In genomic region chr3:149016242-149016641, GRCh38 we compare ENCODE assay signal across 18 cellular contexts. TPM values are rescaled to one million over a fixed set of nuclear protein-coding genes. Genes with fewer than 3 reads are reported as not detected.
DNase-seq lines count a peak whose midpoint lies in the region; ATAC-seq and TF ChIP-seq lines count a peak whose summit lies in the region.
"Had no signal": no experiment of that assay in that cellular context is flagged by ENCODE, and none has a peak within 500 bp of the region (broad histone marks: within the 10 kb centered on the region; RNA-seq: fewer than 3 reads in every experiment).

No MANE protein-coding gene starts in this region.

- no peaks in the 10 kb centered on the region for H3K27me3 Mint-ChIP-seq in activated CD8-positive, alpha-beta T cell treated with anti-CD3 and anti-CD28 coated beads, Interleukin-2, amount 10 ng/mL, durations not matched to agents 7 days and 5 days (ENCODE audit: low read depth)
- H3K27me3 Mint-ChIP-seq: activated B cell treated with CpG ODN at 0.5 μM for 24 hours, brain had no signal

- peaks cover 33% of the 10 kb centered on the region for H3K4me1 Mint-ChIP-seq in activated CD8-positive, alpha-beta T cell treated with anti-CD3 and anti-CD28 coated beads, Interleukin-2, amount 10 ng/mL, durations not matched to agents 7 days and 5 days (ENCODE audit: low read depth)
- H3K4me1 Mint-ChIP-seq in stimulated activated effector memory CD8-positive, alpha-beta T cell treated with anti-CD3 and anti-CD28 coated beads, Interleukin-12 subunit alpha, Interleukin-12 subunit beta, amount 100 ng/mL, for 72 hours: peaks cover 74% of the 10 kb centered on the region
- H3K4me1 Mint-ChIP-seq: activated B cell treated with CpG ODN at 0.5 μM for 24 hours had no signal

- H3K36me3 ChIP-seq in heart right ventricle: peaks cover 0 to 74% (median 10%) of the 10 kb centered on the region in 9 donors
- H3K36me3 ChIP-seq in fibroblast of lung (ENCODE audit: control insufficient read depth, insufficient read depth, low read length): peaks cover 4% of the 10 kb centered on the region

- POLR2A ChIA-PET in activated CD8-positive, alpha-beta T cell treated with anti-CD3 and anti-CD28 coated beads, Interleukin-2, amount 10 ng/mL, durations not matched to agents 7 days and 5 days (lab: Charles Lee): interaction anchor here (0.8 kb wide), 1 partner anchor 131 kb away, joined by 3 read pairs; no protein-coding TSS in a partner anchor

- DNase-seq in heart right ventricle (no peak), left ventricle myocardium superior (no peak), fibroblast of lung (ENCODE audit: low read depth in 2 of 2) (no peak), activated gamma-delta T cell (lab: John Stamatoyannopoulos, UW) (no peak), NCI-H2196 treated with DMSO at 0.1 percent for 48 hours (lab: John Stamatoyannopoulos, UW; ENCODE audit: unreplicated experiment) (no peak)
- no peak for DNase-seq in activated CD8-positive, alpha-beta T cell treated with anti-CD3 and anti-CD28 coated beads, Interleukin-2, amount 10 ng/mL, durations not matched to agents 7 days and 5 days
- no peak for DNase-seq in stimulated activated effector memory CD8-positive, alpha-beta T cell treated with anti-CD3 and anti-CD28 coated beads, Interleukin-12 subunit alpha, Interleukin-12 subunit beta, amount 100 ng/mL, for 72 hours (ENCODE audit: low spot score in 2 of 2)
- DNase-seq: activated B cell treated with CpG ODN at 0.5 μM for 24 hours; activated CD8-positive, alpha-beta memory T cell treated with anti-CD3 and anti-CD28 coated beads, Interleukin-2, amount 50 U/mL, for 48 hours; activated naive CD4-positive, alpha-beta T cell treated with anti-CD3 and anti-CD28 coated beads for 36 hours; Caco-2; GF-D8; H7; NCI-H146; NCI-H446 had no signal

- peak overlapping the region in 8 of 10 donors; percentile 25 to 65 (median 56) for H3K27ac ChIP-seq in heart right ventricle
- H3K27ac ChIP-seq in fibroblast of lung (ENCODE audit: insufficient read depth, low read length): peak overlapping the region; percentile 92

- peaks cover 6 to 77% (median 57%) of the 10 kb centered on the region in 9 donors for H3K4me1 ChIP-seq in heart right ventricle
- peaks cover 27% of the 10 kb centered on the region for H3K4me1 ChIP-seq in fibroblast of lung (ENCODE audit: control insufficient read depth, extremely low read depth, insufficient read depth, low read length)
- H3K4me1 ChIP-seq: Caco-2 had no signal

- CTCF ChIA-PET in activated CD8-positive, alpha-beta T cell treated with anti-CD3 and anti-CD28 coated beads, Interleukin-2, amount 10 ng/mL, durations not matched to agents 7 days and 5 days (lab: Charles Lee): interaction anchor here (0.6 kb wide), 1 partner anchor 27 kb away, joined by 3 read pairs; no protein-coding TSS in a partner anchor

- H3K79me2 ChIP-seq in fibroblast of lung (ENCODE audit: control insufficient read depth, insufficient read depth, low read length): no peaks in the 10 kb centered on the region

- H3K4me3 ChIP-seq in heart right ventricle: no peak overlapping the region
- no peak overlapping the region for H3K4me3 ChIP-seq in fibroblast of lung (replicated peaks in 1 of 4; ENCODE audit: control extremely low read depth in 1 of 4, insufficient read depth in 1 of 4, low read depth in 3 of 4, low read length in 4 of 4)

- H3K9ac ChIP-seq in fibroblast of lung (ENCODE audit: insufficient read depth, low read length): no peak overlapping the region

- H3K9me3 ChIP-seq in heart right ventricle: no peaks in the 10 kb centered on the region
- H3K9me3 ChIP-seq in fibroblast of lung (ENCODE audit: control insufficient read depth, insufficient read depth, low read depth, low read length): no peaks in the 10 kb centered on the region
- H3K9me3 ChIP-seq: Caco-2 had no signal

- WGBS in heart right ventricle, 2 donors: 98 to 100% methylated on average over 2 of the region's 2 CpGs

- H2AFZ ChIP-seq in fibroblast of lung (ENCODE audit: low read length): no peak overlapping the region

- peak overlapping the region; percentile 68 for H3K4me2 ChIP-seq in fibroblast of lung (ENCODE audit: extremely low read depth, insufficient read depth, low read length)

- ATAC-seq in heart right ventricle (no peak), left ventricle myocardium superior (no peak), HG03159 (IDR thresholded peaks at IDR 0.05; ENCODE audit: unreplicated experiment) (no peak)
- ATAC-seq in activated CD8-positive, alpha-beta T cell treated with anti-CD3 and anti-CD28 coated beads, Interleukin-2, amount 10 ng/mL, durations not matched to agents 7 days and 5 days: no peak
- ATAC-seq in stimulated activated effector memory CD8-positive, alpha-beta T cell treated with anti-CD3 and anti-CD28 coated beads, Interleukin-12 subunit alpha, Interleukin-12 subunit beta, amount 100 ng/mL, for 72 hours: no peak
- ATAC-seq: left lobe of liver had no signal

- no peak for TF ChIP-seq CTCF in heart right ventricle (IDR thresholded peaks at IDR 0.05)
- no peak for TF ChIP-seq CTCF in fibroblast of lung (conservative IDR thresholded peaks at IDR 0.05 in 1 of 2, IDR thresholded peaks at IDR 0.05 in 1 of 2; ENCODE audit: low read depth in 1 of 2, low read length in 2 of 2)

- no peak overlapping the region for H3K4me3 Mint-ChIP-seq in activated CD8-positive, alpha-beta T cell treated with anti-CD3 and anti-CD28 coated beads, Interleukin-2, amount 10 ng/mL, durations not matched to agents 7 days and 5 days
- peak overlapping the region; percentile 23 for H3K4me3 Mint-ChIP-seq in stimulated activated effector memory CD8-positive, alpha-beta T cell treated with anti-CD3 and anti-CD28 coated beads, Interleukin-12 subunit alpha, Interleukin-12 subunit beta, amount 100 ng/mL, for 72 hours
- H3K4me3 Mint-ChIP-seq: activated B cell treated with CpG ODN at 0.5 μM for 24 hours; activated naive CD4-positive, alpha-beta T cell treated with anti-CD3 and anti-CD28 coated beads for 36 hours; brain had no signal

- H4K20me1 ChIP-seq in fibroblast of lung (ENCODE audit: control insufficient read depth, extremely low read depth, insufficient read depth, low read length): no peaks in the 10 kb centered on the region

- peaks cover 64% of the 10 kb centered on the region for H3K36me3 Mint-ChIP-seq in activated CD8-positive, alpha-beta T cell treated with anti-CD3 and anti-CD28 coated beads, Interleukin-2, amount 10 ng/mL, durations not matched to agents 7 days and 5 days (ENCODE audit: low read depth)
- H3K36me3 Mint-ChIP-seq in stimulated activated effector memory CD8-positive, alpha-beta T cell treated with anti-CD3 and anti-CD28 coated beads, Interleukin-12 subunit alpha, Interleukin-12 subunit beta, amount 100 ng/mL, for 72 hours: peaks cover 82% of the 10 kb centered on the region

- H3K27me3 ChIP-seq in heart right ventricle (no peaks in the 10 kb centered on the region), fibroblast of lung (ENCODE audit: control insufficient read depth, insufficient read depth, low read length) (no peaks in the 10 kb centered on the region)

- intact Hi-C loops in heart right ventricle (cut with DNase I): loop anchor here in 1 of 10 donors (5.0 to 10.0 kb wide), 2 partner anchors 39 to 61 kb away; no protein-coding TSS in a partner anchor
- intact Hi-C loops in left ventricle myocardium superior (cut with micrococcal nuclease): no loop called here

- no peaks in the 10 kb centered on the region for H3K9me3 Mint-ChIP-seq in activated CD8-positive, alpha-beta T cell treated with anti-CD3 and anti-CD28 coated beads, Interleukin-2, amount 10 ng/mL, durations not matched to agents 7 days and 5 days (ENCODE audit: insufficient read depth)
- no peaks in the 10 kb centered on the region for H3K9me3 Mint-ChIP-seq in stimulated activated effector memory CD8-positive, alpha-beta T cell treated with anti-CD3 and anti-CD28 coated beads, Interleukin-12 subunit alpha, Interleukin-12 subunit beta, amount 100 ng/mL, for 72 hours
- H3K9me3 Mint-ChIP-seq: activated B cell treated with CpG ODN at 0.5 μM for 24 hours; activated naive CD4-positive, alpha-beta T cell treated with anti-CD3 and anti-CD28 coated beads for 36 hours had no signal

- peak overlapping the region; percentile 74 for H3K27ac Mint-ChIP-seq in activated CD8-positive, alpha-beta T cell treated with anti-CD3 and anti-CD28 coated beads, Interleukin-2, amount 10 ng/mL, durations not matched to agents 7 days and 5 days
- peak overlapping the region; percentile 43 for H3K27ac Mint-ChIP-seq in stimulated activated effector memory CD8-positive, alpha-beta T cell treated with anti-CD3 and anti-CD28 coated beads, Interleukin-12 subunit alpha, Interleukin-12 subunit beta, amount 100 ng/mL, for 72 hours
- H3K27ac Mint-ChIP-seq: activated B cell treated with CpG ODN at 0.5 μM for 24 hours; activated naive CD4-positive, alpha-beta T cell treated with anti-CD3 and anti-CD28 coated beads for 36 hours had no signal

RNA-seq across cellular contexts. Expression of gene GYG1, which starts 24.9 kb away (rescaled TPM):
- total RNA-seq in heart right ventricle (100 to 1,000 TPM; 126 to 210 (median 157) TPM), left ventricle myocardium superior (179 TPM), fibroblast of lung (43.1 and 71.5 TPM in 2 replicates)
- polyA plus RNA-seq in heart right ventricle (100 to 1,000 TPM in 1 of 2 donors, 10 to 100 TPM in 1; 56.5 to 156 TPM), fibroblast of lung (88.5 and 224 TPM in 2 replicates)
- total RNA-seq in activated CD8-positive, alpha-beta T cell treated with anti-CD3 and anti-CD28 coated beads, Interleukin-2, amount 10 ng/mL, durations not matched to agents 7 days and 5 days: 10 to 100 TPM; 46.9 to 54.0 TPM
- polyA plus RNA-seq in fibroblast of lung (2012): 113 and 232 TPM in 2 replicates
- polyA minus RNA-seq in fibroblast of lung (ENCODE audit: low replicate concordance): 36.2 and 86.0 TPM in 2 replicates
